Comparison of ENCODE assay signal across 10 cellular contexts in the genomic region with DNA sequence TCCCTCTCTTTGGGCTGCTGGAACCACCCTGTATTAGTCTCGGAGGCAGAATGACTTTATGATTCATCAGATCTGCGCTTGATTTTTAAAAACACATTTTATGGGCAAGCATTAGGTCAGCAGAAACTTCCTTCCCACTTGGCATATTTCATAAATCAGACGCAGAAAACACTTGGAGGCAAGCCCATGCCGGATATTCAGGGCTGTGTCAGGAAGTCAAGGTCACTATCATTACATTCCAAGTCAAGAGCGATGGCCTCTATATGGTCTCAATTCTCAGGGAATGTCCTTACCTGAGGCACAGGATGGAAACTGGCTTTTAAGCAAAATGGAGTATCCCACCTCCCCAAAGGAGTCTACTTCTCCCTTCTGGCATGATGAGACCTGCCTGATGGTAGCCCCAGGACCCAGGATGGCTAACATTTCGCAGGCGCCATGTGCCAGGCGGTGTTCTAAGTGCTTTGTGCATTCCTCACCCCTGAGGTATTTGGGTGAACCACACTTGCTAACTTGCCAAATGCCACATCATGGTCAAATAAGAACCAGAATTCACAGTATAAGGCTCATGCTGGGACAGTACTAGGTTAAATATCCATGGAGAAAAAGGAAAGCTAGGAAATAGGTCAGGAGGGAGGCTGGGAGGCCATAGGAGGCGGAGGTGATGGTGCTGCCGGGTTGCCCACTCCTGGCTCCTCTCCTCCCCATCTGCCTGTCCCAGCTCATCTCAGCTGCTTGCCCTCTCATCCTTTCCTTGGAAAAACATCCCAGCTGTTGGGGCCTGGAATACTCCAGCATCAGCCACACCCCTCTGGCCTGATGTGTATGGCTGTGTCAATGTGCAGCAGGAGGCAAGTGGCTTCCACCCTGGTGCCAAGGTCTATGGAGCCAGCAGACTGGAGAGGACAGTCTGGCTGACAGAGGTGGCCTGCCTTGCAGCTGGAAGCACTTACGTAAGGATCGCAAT. TPM values are rescaled to one million over a fixed set of nuclear protein-coding genes. Genes with fewer than 3 reads are reported as not detected.
A peak's percentile ranks its signal among the peaks of the same experiment; 100 is the strongest.
DNase-seq lines count a peak whose midpoint lies in the region; FAIRE-seq and TF ChIP-seq lines count a peak whose summit lies in the region.
"Had no signal": no experiment of that assay in that cellular context is flagged by ENCODE, and none has a peak within 500 bp of the region (broad histone marks: within the 10 kb centered on the region; RNA-seq: fewer than 3 reads in every experiment).

No MANE protein-coding gene starts in this region.

- H3K36me3 ChIP-seq in endothelial cell of umbilical vein (ENCODE audit: control insufficient read depth in 2 of 2, extremely low read depth in 1 of 2, insufficient read depth in 2 of 2, low read length in 2 of 2) (no peaks in the 10 kb centered on the region), H7 (replicated peaks; ENCODE audit: control insufficient read depth, insufficient read depth, low read length) (no peaks in the 10 kb centered on the region)

- TF ChIP-seq POLR2A in endothelial cell of umbilical vein (IDR thresholded peaks at IDR 0.05; ENCODE audit: low read depth, low read length), result peak; percentile 69

- no peaks in the 10 kb centered on the region for H3K9me1 ChIP-seq in endothelial cell of umbilical vein (replicated peaks; ENCODE audit: control insufficient read depth, extremely low read depth, insufficient read depth, low read length)

- no peaks in the 10 kb centered on the region for H3K79me2 ChIP-seq in endothelial cell of umbilical vein (ENCODE audit: control insufficient read depth, insufficient read depth, low read length)

- H3K27ac ChIP-seq in endothelial cell of umbilical vein (ENCODE audit: insufficient read depth, low read depth, low read length), result peak overlapping the region; percentile 99

- no peaks in the 10 kb centered on the region for H3K9me3 ChIP-seq in endothelial cell of umbilical vein (replicated peaks; ENCODE audit: control insufficient read depth, insufficient read depth, low read length)

- H3K27me3 ChIP-seq in endothelial cell of umbilical vein (ENCODE audit: control insufficient read depth in 2 of 2, insufficient read depth in 2 of 2, low read length in 2 of 2) (no peaks in the 10 kb centered on the region), H7 (ENCODE audit: control insufficient read depth, insufficient read depth, low read length) (no peaks in the 10 kb centered on the region)

- CTCF ChIA-PET in endothelial cell of umbilical vein (lab: Charles Lee), result interaction anchor here (0.5 to 1.7 kb wide), 2 partner anchors 15 to 46 kb away, joined by 3 to 10 read pairs; no protein-coding TSS in a partner anchor

- TF ChIP-seq CTCF in endothelial cell of umbilical vein (IDR thresholded peaks at IDR 0.05; ENCODE audit: extremely low read depth in 1 of 2, insufficient read depth in 1 of 2, low read depth in 1 of 2, low read length in 2 of 2), result no peak

- DNase-seq in CD1c-positive myeloid dendritic cell (ENCODE audit: extremely low spot score), result peak; percentile 28
- DNase-seq in NOMO-1 (lab: John Stamatoyannopoulos, UW; ENCODE audit: unreplicated experiment in 2 of 2), result peak; percentile 46 to 73
- peak; percentile 99 for DNase-seq in endothelial cell of umbilical vein (ENCODE audit: low read depth, low spot score)
- peak; percentile 66 for DNase-seq in non-pigmented ciliary epithelial cell (ENCODE audit: low read depth)
- DNase-seq in stimulated activated CD4-positive, alpha-beta T cell treated with anti-CD3 and anti-CD28 coated beads, Interleukin-4, amount 100 ng/mL, for 24 hours, result no peak
- no peak for DNase-seq in H7
- DNase-seq in NCI-H748 (lab: John Stamatoyannopoulos, UW; ENCODE audit: unreplicated experiment), result no peak
- no peak for DNase-seq in GM19239 (ENCODE audit: insufficient read length, low spot score)
- DNase-seq: NCI-H1436 treated with DMSO at 0.1 percent for 48 hours had no signal

- H4K20me1 ChIP-seq in endothelial cell of umbilical vein (replicated peaks; ENCODE audit: control insufficient read depth, extremely low read depth, insufficient read depth, low read length), result no peaks in the 10 kb centered on the region

- peaks cover 34% of the 10 kb centered on the region for H3K4me1 ChIP-seq in endothelial cell of umbilical vein (ENCODE audit: control insufficient read depth, extremely low read depth, insufficient read depth, low read length)

- peak overlapping the region; percentile 69 for H2AFZ ChIP-seq in endothelial cell of umbilical vein (ENCODE audit: low read depth, low read length)

- no TSS peak for BruUV-seq in endothelial cell of umbilical vein (replicated peaks; lab: Mats Ljungman, UMichigan)

- H3K4me3 ChIP-seq in endothelial cell of umbilical vein (replicated peaks in 1 of 3; ENCODE audit: insufficient read depth in 1 of 3, low read depth in 1 of 3, low read length in 3 of 3) (peak overlapping the region in 1 of 3 experiments; percentile 14), H7 (ENCODE audit: insufficient read depth, low read depth, low read length) (no peak overlapping the region)

- intact Hi-C loops in endothelial cell of umbilical vein (cut with micrococcal nuclease), result loop anchor here (1.0 to 5.0 kb wide), 8 partner anchors 9 to 215 kb away; partner anchors contain the start of gene MAPK6

- peak overlapping the region; percentile 76 for H3K9ac ChIP-seq in endothelial cell of umbilical vein (replicated peaks; ENCODE audit: extremely low read depth, insufficient read depth, low read length)

- dilution Hi-C loops in endothelial cell of umbilical vein (cut with MboI; ENCODE audit: extremely low pct_ligation_motif_present, low sequenced_read_pairs), result no loop called here

- POLR2A ChIA-PET in endothelial cell of umbilical vein (lab: Charles Lee), result no interaction called here

- peak; percentile 99 for FAIRE-seq in endothelial cell of umbilical vein (lab: Jason Lieb, UNC)
- no peak for FAIRE-seq in GM19239 (lab: Jason Lieb, UNC)
- FAIRE-seq: G401.6 had no signal

- peak overlapping the region; percentile 57 for H3K4me2 ChIP-seq in endothelial cell of umbilical vein (ENCODE audit: insufficient read depth, low read length)

TF ChIP-seq in endothelial cell of umbilical vein, 7 proteins besides CTCF, POLR2A, EP300 and RAD21:
- TF ChIP-seq EZH2 (IDR thresholded peaks at IDR 0.05; ENCODE audit: borderline replicate concordance, low read depth, low read length, severe bottlenecking) (no peak), GATA2 (IDR thresholded peaks at IDR 0.05; ENCODE audit: insufficient read depth, insufficient read length, low read depth, low read length) (peak; percentile 71), POLR2AphosphoS5 (IDR thresholded peaks at IDR 0.05; ENCODE audit: insufficient read depth, low read depth, low read length) (peak; percentile 94), FOS (IDR thresholded peaks at IDR 0.05; ENCODE audit: borderline replicate concordance, insufficient read depth, low read length) (peak; percentile 93), MAX (IDR thresholded peaks at IDR 0.05; ENCODE audit: insufficient read depth, insufficient read length) (peak; percentile 30), JUN (IDR thresholded peaks at IDR 0.05; ENCODE audit: borderline replicate concordance, insufficient read depth, insufficient read length, low read depth) (peak; percentile 91), MYC (IDR thresholded peaks at IDR 0.05; ENCODE audit: low read depth, low read length) (peak; percentile 3)
TF ChIP-seq in endothelial cell of umbilical vein: peak in this region for 6.

RNA-seq across cellular contexts. Expression of gene BCL2L10, which starts 18.8 kb away (rescaled TPM):
- total RNA-seq in endothelial cell of umbilical vein, result 0.44 TPM in 1 of 2 replicates, not detected in the other
- 1.8 and 1.9 TPM in 2 replicates for polyA plus RNA-seq in endothelial cell of umbilical vein
- 1.2 and 1.4 TPM in 2 replicates for polyA plus RNA-seq in endothelial cell of umbilical vein (2011; cell fraction: cytosol; rRNA removed)
- 0.86 and 0.88 TPM in 2 replicates for polyA plus RNA-seq in endothelial cell of umbilical vein (2011; cell fraction: nucleus; rRNA removed)
- 0.76 and 3.0 TPM in 2 replicates for polyA plus RNA-seq in endothelial cell of umbilical vein (2012)
- polyA minus RNA-seq in endothelial cell of umbilical vein, result 0.73 TPM in 1 of 2 replicates, not detected in the other
- polyA minus RNA-seq in endothelial cell of umbilical vein (2011; cell fraction: cytosol; rRNA and poly(A)+ RNA removed), result not detected
- 0.58 TPM in 1 of 2 replicates, not detected in the other for polyA minus RNA-seq in endothelial cell of umbilical vein (2011; cell fraction: nucleus; rRNA and poly(A)+ RNA removed)
- not detected in 2 replicates for total RNA-seq in H7 (2014; rRNA removed; shearing (Covaris generic))

Comparison
In these comparisons a context has a peak if more than half of its experiments do, and no peak if none do; other contexts are left out.
1. DNase-seq: peak in CD1c-positive myeloid dendritic cell (single experiment), NOMO-1 (2 of 2), endothelial cell of umbilical vein (single experiment) and non-pigmented ciliary epithelial cell (single experiment); none in stimulated activated CD4-positive, alpha-beta T cell treated with anti-CD3 and anti-CD28 coated beads, Interleukin-4, amount 100 ng/mL, for 24 hours (single experiment), H7 (single experiment), NCI-H748 (single experiment) and GM19239 (single experiment).